Comparison of ENCODE assay signal across 14 cellular contexts in the genomic region with DNA sequence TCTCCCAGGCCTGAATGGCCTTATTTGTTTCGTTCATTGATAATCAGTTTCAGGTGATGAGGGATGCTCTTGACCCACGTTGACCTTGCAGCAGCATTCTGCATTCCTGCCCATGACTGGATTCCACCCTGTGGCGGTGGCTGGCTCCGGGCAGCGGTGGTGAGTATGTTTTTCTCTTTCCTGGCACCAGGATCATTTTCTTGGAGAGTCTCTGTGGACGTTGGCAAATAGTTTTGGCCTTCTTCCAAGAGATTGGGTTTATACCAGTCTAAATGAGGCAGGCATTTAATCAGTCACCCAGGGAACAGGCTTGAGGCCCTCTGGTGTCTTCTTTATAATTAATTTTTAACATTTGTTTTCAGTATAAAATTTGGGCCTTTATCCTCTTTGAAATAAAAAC.
DNase-seq lines count a peak whose midpoint lies in the region; ATAC-seq and TF ChIP-seq lines count a peak whose summit lies in the region.
"Had no signal": no experiment of that assay in that cellular context is flagged by ENCODE, and none has a peak within 500 bp of the region (broad histone marks: within the 10 kb centered on the region; RNA-seq: fewer than 3 reads in every experiment).

No MANE protein-coding gene starts in this region.

- no peaks in the 10 kb centered on the region for H3K4me1 ChIP-seq in lower lobe of right lung

- H3K4me1 Mint-ChIP-seq in MCF 10A (ENCODE audit: insufficient read depth, unreplicated experiment) = peaks cover 24% of the 10 kb centered on the region
- H3K4me1 Mint-ChIP-seq in activated T-cell treated with anti-CD3 and anti-CD28 coated beads, Interleukin-2, amount 50 U/mL, for 24 hours (ENCODE audit: low read depth) = peaks cover 13% of the 10 kb centered on the region

- peaks cover 4% of the 10 kb centered on the region for H3K27me3 ChIP-seq in lower lobe of right lung (ENCODE audit: low read depth)

- intact Hi-C loops in MCF 10A (cut with micrococcal nuclease) = loop anchor here (2.0 to 10.0 kb wide), 5 partner anchors 69 to 363 kb away; no protein-coding TSS in a partner anchor
- intact Hi-C loops in lower lobe of right lung (cut with DNase I) = no loop called here

- POLR2A ChIA-PET in MCF 10A (lab: Yijun Ruan, JAX) = no interaction called here

- H3K4me3 ChIP-seq in lower lobe of right lung = no peak overlapping the region

- no peaks in the 10 kb centered on the region for H3K36me3 ChIP-seq in lower lobe of right lung

- H3K27me3 Mint-ChIP-seq in MCF 10A (ENCODE audit: insufficient read depth, unreplicated experiment) = no peaks in the 10 kb centered on the region
- H3K27me3 Mint-ChIP-seq in activated T-cell treated with anti-CD3 and anti-CD28 coated beads, Interleukin-2, amount 50 U/mL, for 24 hours = peaks cover 30% of the 10 kb centered on the region

- CTCF ChIA-PET in MCF 10A (lab: Yijun Ruan, JAX) = interaction anchor here (0.6 to 0.8 kb wide), 2 partner anchors 210 to 304 kb away, joined by 3 read pairs; no protein-coding TSS in a partner anchor

- DNase-seq in NCI-H1092 treated with DMSO at 0.1 percent for 48 hours (lab: John Stamatoyannopoulos, UW) (peak; percentile 78), MCF 10A (ENCODE audit: unreplicated experiment) (peak; percentile 96), lower lobe of right lung (no peak)
- no peak for DNase-seq in stimulated activated naive CD4-positive, alpha-beta T cell (lab: John Stamatoyannopoulos, UW)
- DNase-seq in activated T-cell treated with anti-CD3 and anti-CD28 coated beads, Interleukin-2, amount 50 U/mL, for 24 hours = no peak
- DNase-seq: activated CD4-positive, CD25-positive, alpha-beta regulatory T cell; activated naive CD4-positive, alpha-beta T cell; CD4-positive, CD25-positive, alpha-beta regulatory T cell; effector CD8-positive, alpha-beta T cell; Karpas-422; occipital lobe had no signal

- H3K4me3 Mint-ChIP-seq in MCF 10A (ENCODE audit: unreplicated experiment) = no peak overlapping the region
- H3K4me3 Mint-ChIP-seq in activated T-cell treated with anti-CD3 and anti-CD28 coated beads, Interleukin-2, amount 50 U/mL, for 24 hours = no peak overlapping the region
- H3K4me3 Mint-ChIP-seq: CD4-positive, CD25-positive, alpha-beta regulatory T cell had no signal

- ATAC-seq in lower lobe of right lung (peak; percentile 61 to 73), HG02610 (IDR thresholded peaks at IDR 0.05; ENCODE audit: unreplicated experiment) (no peak), GM19023 (IDR thresholded peaks at IDR 0.05; ENCODE audit: unreplicated experiment) (no peak)

- no peaks in the 10 kb centered on the region for H3K9me3 Mint-ChIP-seq in MCF 10A (ENCODE audit: unreplicated experiment)
- no peaks in the 10 kb centered on the region for H3K9me3 Mint-ChIP-seq in activated T-cell treated with anti-CD3 and anti-CD28 coated beads, Interleukin-2, amount 50 U/mL, for 24 hours
- H3K9me3 Mint-ChIP-seq: CD4-positive, CD25-positive, alpha-beta regulatory T cell had no signal

- H3K9me3 ChIP-seq in lower lobe of right lung = no peaks in the 10 kb centered on the region

- TF ChIP-seq CTCF in C4-2B (conservative IDR thresholded peaks at IDR 0.05) (peak; percentile 12), MCF 10A (IDR thresholded peaks at IDR 0.05; ENCODE audit: unreplicated experiment) (no peak), lower lobe of right lung (IDR thresholded peaks at IDR 0.05) (no peak)

- BruUV-seq in MCF 10A (replicated peaks; lab: Mats Ljungman, UMichigan) = no TSS peak

- H3K27ac ChIP-seq in C4-2B = no peak overlapping the region
- H3K27ac ChIP-seq in lower lobe of right lung = no peak overlapping the region

- H3K27ac Mint-ChIP-seq in MCF 10A (ENCODE audit: low read depth, unreplicated experiment) = no peak overlapping the region
- H3K27ac Mint-ChIP-seq in activated T-cell treated with anti-CD3 and anti-CD28 coated beads, Interleukin-2, amount 50 U/mL, for 24 hours = no peak overlapping the region
- H3K27ac Mint-ChIP-seq: CD4-positive, CD25-positive, alpha-beta regulatory T cell had no signal

- no peaks in the 10 kb centered on the region for H3K36me3 Mint-ChIP-seq in MCF 10A (ENCODE audit: insufficient read depth, unreplicated experiment)
- H3K36me3 Mint-ChIP-seq in activated T-cell treated with anti-CD3 and anti-CD28 coated beads, Interleukin-2, amount 50 U/mL, for 24 hours (ENCODE audit: low read depth) = no peaks in the 10 kb centered on the region
- H3K36me3 Mint-ChIP-seq: CD4-positive, CD25-positive, alpha-beta regulatory T cell had no signal

Comparison
In these comparisons a context has a peak if more than half of its experiments do, and no peak if none do; other contexts are left out.
1. DNase-seq: peak in NCI-H1092 treated with DMSO at 0.1 percent for 48 hours (single experiment) and MCF 10A (single experiment); none in lower lobe of right lung (single experiment), stimulated activated naive CD4-positive, alpha-beta T cell (0 of 6) and activated T-cell treated with anti-CD3 and anti-CD28 coated beads, Interleukin-2, amount 50 U/mL, for 24 hours (single experiment).
2. ATAC-seq: peak in lower lobe of right lung (2 of 2); none in HG02610 (single experiment) and GM19023 (single experiment).